6 cellular contexts compared by ENCODE assay signal in the genomic region with DNA sequence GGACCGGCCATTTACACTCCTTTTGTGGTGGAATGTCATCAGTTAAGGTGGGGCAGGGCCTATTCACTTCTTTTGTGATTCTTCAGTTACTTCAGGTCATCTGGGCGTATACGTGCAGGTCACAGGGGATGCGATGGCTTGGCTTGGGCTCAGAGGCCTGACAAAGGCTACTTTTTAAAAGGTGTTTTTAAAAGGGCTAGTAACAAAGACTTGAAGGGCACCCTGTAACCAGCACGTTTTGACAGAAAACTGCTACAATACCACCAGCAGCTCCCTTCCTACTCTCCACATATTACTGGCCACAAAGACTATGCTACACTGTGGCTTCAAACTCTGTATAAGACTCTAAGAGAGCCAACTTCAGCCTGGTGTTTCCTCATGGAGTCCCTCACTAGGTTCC.
DNase-seq lines count a peak whose midpoint lies in the region; ATAC-seq, FAIRE-seq and TF ChIP-seq lines count a peak whose summit lies in the region.
"Not testable (repeated sequence)": the region's sequence is repeated elsewhere in the genome, so short reads cannot be mapped to it uniquely, and the experiment has no call there.

No MANE protein-coding gene starts in this region.

- H3K9ac ChIP-seq in endodermal cell (ENCODE audit: extremely low read depth, low read length, poor library complexity, severe bottlenecking); keratinocyte (ENCODE audit: control insufficient read depth, extremely low read depth, insufficient read depth, low read length): not testable (repeated sequence)

- not testable (repeated sequence) for H3K27me3 Mint-ChIP-seq in GM23338 (ENCODE audit: insufficient read depth, low read depth, poor library complexity); endodermal cell (ENCODE audit: insufficient read depth)

- not testable (repeated sequence) for H3K27me3 ChIP-seq in GM23338 (ENCODE audit: insufficient read depth); PC-9 (ENCODE audit: insufficient read depth, low read depth); bronchial epithelial cell (ENCODE audit: control insufficient read depth, insufficient read depth, low read length); endodermal cell (ENCODE audit: control insufficient read depth, insufficient read depth, low read length, poor library complexity, severe bottlenecking); keratinocyte (ENCODE audit: control insufficient read depth, extremely low read depth, insufficient read depth, low read length)

- H3K4me3 Mint-ChIP-seq in GM23338 = not testable (repeated sequence)
- peak overlapping the region; percentile 74 for H3K4me3 Mint-ChIP-seq in endodermal cell

- H3K9me3 ChIP-seq in PC-9 (ENCODE audit: insufficient read depth, low read depth); endodermal cell (ENCODE audit: control insufficient read depth, low read length); keratinocyte (ENCODE audit: control insufficient read depth, low read depth, low read length): not testable (repeated sequence)

- not testable (repeated sequence) for H4K20me1 ChIP-seq in GM23338 (replicated peaks; ENCODE audit: insufficient read depth); PC-9 (ENCODE audit: insufficient read depth); keratinocyte (ENCODE audit: control insufficient read depth, extremely low read depth, insufficient read depth, low read length)

- POLR2A ChIA-PET in PC-9 (lab: Charles Lee; ENCODE audit: unreplicated experiment) = not testable (repeated sequence)

- CTCF ChIA-PET in PC-9 (lab: Charles Lee) = not testable (repeated sequence)

- H3K4me1 Mint-ChIP-seq in GM23338 (peaks cover 26% of the 10 kb centered on the region), endodermal cell (peaks cover 59% of the 10 kb centered on the region)

- TF ChIP-seq CTCF in GM23338 (conservative IDR thresholded peaks at IDR 0.05; ENCODE audit: low read depth in 2 of 2); PC-9 (conservative IDR thresholded peaks at IDR 0.05); bronchial epithelial cell (IDR thresholded peaks at IDR 0.05; ENCODE audit: insufficient read depth, low read length, severe bottlenecking); endodermal cell (conservative IDR thresholded peaks at IDR 0.05); keratinocyte (optimal IDR thresholded peaks at IDR 0.05 in 1 of 3, IDR thresholded peaks at IDR 0.05 in 1 of 3, conservative IDR thresholded peaks at IDR 0.05 in 1 of 3; ENCODE audit: extremely low read depth in 1 of 3, insufficient read depth in 2 of 3, low read length in 3 of 3): not testable (repeated sequence)

- 78 to 100% methylated on average over 2 to 5 of the region's 5 CpGs for WGBS in endodermal cell (ENCODE audit: insufficient coverage in 1 of 2, insufficient read length in 1 of 2), 2 experiments

- H3K9me3 Mint-ChIP-seq in GM23338, endodermal cell: not testable (repeated sequence)

- not testable (repeated sequence) for H3K36me3 ChIP-seq in GM23338 (ENCODE audit: insufficient read depth); PC-9 (ENCODE audit: low read depth); bronchial epithelial cell (ENCODE audit: control insufficient read depth, insufficient read depth, low read length); endodermal cell (ENCODE audit: control insufficient read depth, insufficient read depth, low read length); keratinocyte (ENCODE audit: control insufficient read depth in 2 of 2, extremely low read depth in 1 of 2, insufficient read depth in 2 of 2, low read length in 2 of 2)

- H3K9me2 ChIP-seq in GM23338 (ENCODE audit: insufficient read depth); PC-9 (ENCODE audit: insufficient read depth): not testable (repeated sequence)

- 0 out of 2 replicates have a peak, but pooled peaks cover 15% of the 10 kb centered on the region for H3K4me1 ChIP-seq in GM23338 (ENCODE audit: insufficient read depth)
- H3K4me1 ChIP-seq in PC-9 (replicated peaks; ENCODE audit: insufficient read depth); endodermal cell (ENCODE audit: control insufficient read depth, insufficient read depth, low read length); keratinocyte (ENCODE audit: control insufficient read depth, extremely low read depth, insufficient read depth, low read length): not testable (repeated sequence)

- H3K36me3 Mint-ChIP-seq in GM23338 (ENCODE audit: low read depth); endodermal cell (ENCODE audit: low read depth): not testable (repeated sequence)

- not testable (repeated sequence) for H3F3A ChIP-seq in GM23338 (replicated peaks; ENCODE audit: low read depth); PC-9 (ENCODE audit: insufficient read depth, low read depth)

- H3K27ac ChIP-seq in GM23338 (ENCODE audit: low read depth); PC-9; endodermal cell (ENCODE audit: low read depth, low read length); keratinocyte (ENCODE audit: control insufficient read depth, insufficient read depth, low read length): not testable (repeated sequence)

- ATAC-seq in GM23338 = peak; percentile 50; the same call in 2 of the 3 replicates

- not testable (repeated sequence) for DNase-seq in GM23338 (ENCODE audit: low spot score); HTR-8/SVneo (ENCODE audit: insufficient read length, low spot score); PC-9; bronchial epithelial cell (ENCODE audit: low read depth); keratinocyte (ENCODE audit: low read depth, low spot score)
- peak; percentile 62 for DNase-seq in endodermal cell

- not testable (repeated sequence) for H3K9me1 ChIP-seq in keratinocyte (ENCODE audit: control insufficient read depth, extremely low read depth, insufficient read depth, low read length)

- not testable (repeated sequence) for H3K4me2 ChIP-seq in GM23338; PC-9; keratinocyte (ENCODE audit: control insufficient read depth, extremely low read depth, insufficient read depth, low read depth, low read length)

- not testable (repeated sequence) for H3K27ac Mint-ChIP-seq in GM23338
- H3K27ac Mint-ChIP-seq in endodermal cell = peak overlapping the region; percentile 94

- FAIRE-seq in HTR-8/SVneo (lab: Jason Lieb, UNC) = peak; percentile 48
- FAIRE-seq in bronchial epithelial cell (lab: Jason Lieb, UNC) = peak; percentile 92
- FAIRE-seq in keratinocyte (lab: Jason Lieb, UNC) = peak; percentile 73

- not testable (repeated sequence) for BruUV-seq in PC-9 (replicated peaks; lab: Mats Ljungman, UMichigan)

- intact Hi-C loops in PC-9 (cut with micrococcal nuclease; ENCODE audit: unreplicated experiment) = not testable (repeated sequence)

- not testable (repeated sequence) for H2AFZ ChIP-seq in GM23338; keratinocyte (ENCODE audit: control insufficient read depth, low read length)
- 0 out of 2 replicates have a peak overlapping the region, but pooled peaks have one; percentile 22 for H2AFZ ChIP-seq in PC-9

- H3K79me2 ChIP-seq in GM23338 (replicated peaks; ENCODE audit: insufficient read depth); PC-9 (ENCODE audit: low read depth); keratinocyte (ENCODE audit: control insufficient read depth, insufficient read depth, low read length): not testable (repeated sequence)

- dilution Hi-C loops in keratinocyte (cut with MboI; ENCODE audit: extremely low pct_ligation_motif_present, low sequenced_read_pairs) = not testable (repeated sequence)

- not testable (repeated sequence) for H3K4me3 ChIP-seq in GM23338; PC-9; bronchial epithelial cell (ENCODE audit: low read depth, low read length); endodermal cell (ENCODE audit: low read length); keratinocyte (ENCODE audit: control insufficient read depth in 2 of 3, extremely low read depth in 1 of 3, insufficient read depth in 2 of 3, low read depth in 1 of 3, low read length in 3 of 3)
